Comparison of ENCODE assay signal across 8 cellular contexts in the genomic region with DNA sequence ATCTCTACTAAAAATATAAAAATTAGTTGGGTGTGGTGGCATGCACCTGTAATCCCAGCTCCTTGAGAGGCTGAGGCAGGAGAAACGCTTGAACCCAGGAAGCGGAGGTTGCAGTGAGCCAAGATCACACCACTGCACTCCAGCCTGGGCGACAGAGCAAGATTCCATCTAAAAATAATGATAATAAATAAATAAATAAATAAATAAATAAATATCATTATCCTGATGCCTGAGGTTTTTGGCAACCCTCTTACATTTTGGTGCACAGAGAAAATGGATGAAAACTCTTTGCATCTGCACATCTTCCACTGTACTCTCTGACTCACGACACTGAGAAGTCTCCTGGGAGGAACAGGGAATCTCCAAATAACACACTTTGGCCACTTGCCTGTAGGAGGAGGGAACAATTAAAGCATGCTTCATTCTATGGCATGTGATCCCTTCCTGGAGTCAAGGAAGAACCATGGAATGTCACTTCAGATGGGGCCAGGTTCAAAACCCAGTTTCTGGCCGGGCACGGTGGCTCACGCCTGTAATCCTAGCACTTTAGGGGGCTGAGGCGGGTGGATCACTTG. TPM values are rescaled to one million over a fixed set of nuclear protein-coding genes. Genes with fewer than 3 reads are reported as not detected.
DNase-seq lines count a peak whose midpoint lies in the region; ATAC-seq and TF ChIP-seq lines count a peak whose summit lies in the region.
"Not testable (repeated sequence)": the region's sequence is repeated elsewhere in the genome, so short reads cannot be mapped to it uniquely, and the experiment has no call there.

No MANE protein-coding gene starts in this region.

- TF ChIP-seq RAD21 in HCT116 (IDR thresholded peaks at IDR 0.05; ENCODE audit: low read depth) = not testable (repeated sequence)

- H3K4me1 Mint-ChIP-seq in CD8-positive, alpha-beta T cell (ENCODE audit: low read depth) = peaks cover 81% of the 10 kb centered on the region
- H3K4me1 Mint-ChIP-seq in activated naive CD4-positive, alpha-beta T cell treated with anti-CD3 and anti-CD28 coated beads for 36 hours (ENCODE audit: low read depth) = peaks cover 72% of the 10 kb centered on the region

- not testable (repeated sequence) for BruUV-seq in HCT116 (replicated peaks; lab: Mats Ljungman, UMichigan)

- peaks cover 71% of the 10 kb centered on the region for H3K4me1 ChIP-seq in CD8-positive, alpha-beta T cell (ENCODE audit: insufficient read depth, low read length)
- peaks cover 10 to 19% of the 10 kb centered on the region in 2 experiments for H3K4me1 ChIP-seq in HCT116 (ENCODE audit: control insufficient read depth in 1 of 2, insufficient read depth in 2 of 2, low read length in 2 of 2)

- H3K4me2 ChIP-seq in HCT116 (ENCODE audit: low read length) = peak overlapping the region; percentile 25; the same call in 1 of the 2 replicates

- CTCF ChIA-PET in CD8-positive, alpha-beta T cell (lab: Charles Lee) = interaction anchor here (2.1 to 13.5 kb wide), 3 partner anchors 11 to 83 kb away, joined by 7 to 108 read pairs (median 13); partner anchors contain the start of gene RGS10
- CTCF ChIA-PET in HCT116 (lab: Charles Lee) = interaction anchor here (2.3 kb wide), 1 partner anchor 14 kb away, joined by 10 read pairs; the partner anchor contains the start of gene RGS10
- CTCF ChIA-PET in activated naive CD4-positive, alpha-beta T cell treated with anti-CD3 and anti-CD28 coated beads for 36 hours (lab: Charles Lee) = interaction anchor here (0.8 to 2.3 kb wide), 4 partner anchors 10 to 329 kb away, joined by 5 to 18 read pairs (median 6); no protein-coding TSS in a partner anchor

- H3K36me3 ChIP-seq in CD8-positive, alpha-beta T cell (ENCODE audit: insufficient read depth, low read length) = peaks cover 23% of the 10 kb centered on the region
- H3K36me3 ChIP-seq in HCT116 (ENCODE audit: control insufficient read depth in 1 of 2, insufficient read depth in 2 of 2, low read length in 2 of 2) = peaks cover 0 to 22% of the 10 kb centered on the region in 2 experiments; a peak in 1 of 4 replicates

- H3K36me3 Mint-ChIP-seq in CD8-positive, alpha-beta T cell = peaks cover 66% of the 10 kb centered on the region
- peaks cover 40% of the 10 kb centered on the region for H3K36me3 Mint-ChIP-seq in activated naive CD4-positive, alpha-beta T cell treated with anti-CD3 and anti-CD28 coated beads for 36 hours (ENCODE audit: low read depth)

- H3K79me2 ChIP-seq in HCT116 (ENCODE audit: insufficient read depth, low read length) = peaks cover 60% of the 10 kb centered on the region

- not testable (repeated sequence) for H3K27me3 Mint-ChIP-seq in CD8-positive, alpha-beta T cell (ENCODE audit: low read depth); activated naive CD4-positive, alpha-beta T cell treated with anti-CD3 and anti-CD28 coated beads for 36 hours (ENCODE audit: low read depth)

- not testable (repeated sequence) for H3K27ac ChIP-seq in CD8-positive, alpha-beta T cell (ENCODE audit: low read depth, low read length); HCT116 (ENCODE audit: low read depth, low read length)

- not testable (repeated sequence) for H3K4me3 ChIP-seq in CD8-positive, alpha-beta T cell (ENCODE audit: low read depth, low read length); HCT116 (replicated peaks in 1 of 2; ENCODE audit: low read depth in 1 of 2, low read length in 2 of 2); cardiac fibroblast (replicated peaks in 1 of 2; ENCODE audit: low read depth in 2 of 2, low read length in 2 of 2); fibroblast of villous mesenchyme (ENCODE audit: low read depth, low read length); skeletal muscle cell (ENCODE audit: low read depth, low read length)

- not testable (repeated sequence) for H3K27me3 ChIP-seq in CD8-positive, alpha-beta T cell (ENCODE audit: insufficient read depth, low read length); HCT116 (ENCODE audit: insufficient read depth, low read length)

- DNase-seq in ACHN (peak; percentile 24), NCI-H446 treated with DMSO at 0.1 percent for 48 hours (lab: John Stamatoyannopoulos, UW) (peak; percentile 34), cardiac fibroblast (ENCODE audit: low read depth in 2 of 2) (peak; percentile 88 to 97), fibroblast of villous mesenchyme (ENCODE audit: low read depth) (peak; percentile 71), skeletal muscle cell (ENCODE audit: low read depth) (peak; percentile 85)
- DNase-seq in CD8-positive, alpha-beta T cell; HCT116 (ENCODE audit: low read depth, low spot score); activated naive CD4-positive, alpha-beta T cell treated with anti-CD3 and anti-CD28 coated beads for 36 hours: not testable (repeated sequence)

- H3K9me3 Mint-ChIP-seq in CD8-positive, alpha-beta T cell; activated naive CD4-positive, alpha-beta T cell treated with anti-CD3 and anti-CD28 coated beads for 36 hours: not testable (repeated sequence)

- not testable (repeated sequence) for H3K4me3 Mint-ChIP-seq in CD8-positive, alpha-beta T cell; activated naive CD4-positive, alpha-beta T cell treated with anti-CD3 and anti-CD28 coated beads for 36 hours

- in situ Hi-C loops in ACHN (cut with HindIII; ENCODE audit: low pct_ligation_motif_present, low pct_unique_long_range_greater_than_20kb, low sequenced_read_pairs) = not testable (repeated sequence)

- not testable (repeated sequence) for ATAC-seq in CD8-positive, alpha-beta T cell
- ATAC-seq in HCT116 = peak; percentile 49; the same call in 1 of the 2 replicates

- H3K27ac Mint-ChIP-seq in CD8-positive, alpha-beta T cell = peak overlapping the region; percentile 73
- peak overlapping the region; percentile 14 for H3K27ac Mint-ChIP-seq in activated naive CD4-positive, alpha-beta T cell treated with anti-CD3 and anti-CD28 coated beads for 36 hours

- not testable (repeated sequence) for H3K9me2 ChIP-seq in HCT116 (ENCODE audit: insufficient read depth)

- H2AFZ ChIP-seq in HCT116 (ENCODE audit: low read depth, low read length, poor library complexity, severe bottlenecking) = not testable (repeated sequence)

- RAD21 ChIA-PET in HCT116 (lab: Charles Lee; ENCODE audit: low non-redundant PET in 1 of 2, low total read pairs in 2 of 2, uncharacterized antibody in 2 of 2, unreplicated experiment in 2 of 2) = not testable (repeated sequence)

- intact Hi-C loops in CD8-positive, alpha-beta T cell (cut with DNase I, micrococcal nuclease); HCT116 (cut with micrococcal nuclease); activated naive CD4-positive, alpha-beta T cell treated with anti-CD3 and anti-CD28 coated beads for 36 hours (cut with micrococcal nuclease): not testable (repeated sequence)

- not testable (repeated sequence) for TF ChIP-seq CTCF in CD8-positive, alpha-beta T cell (IDR thresholded peaks at IDR 0.05); HCT116 (IDR thresholded peaks at IDR 0.05 in 2 of 3, conservative IDR thresholded peaks at IDR 0.05 in 1 of 3; ENCODE audit: borderline replicate concordance in 1 of 3, insufficient read depth in 1 of 3, low read depth in 2 of 3, low read length in 2 of 3); cardiac fibroblast (IDR thresholded peaks at IDR 0.05; ENCODE audit: low read depth, low read length); fibroblast of villous mesenchyme (IDR thresholded peaks at IDR 0.05; ENCODE audit: insufficient read depth, low read depth, low read length)

- not testable (repeated sequence) for H4K20me1 ChIP-seq in HCT116 (ENCODE audit: insufficient read depth)

- H3K9ac ChIP-seq in HCT116 (ENCODE audit: low read length) = not testable (repeated sequence)

- not testable (repeated sequence) for H3K9me3 ChIP-seq in CD8-positive, alpha-beta T cell (ENCODE audit: low read length); HCT116 (ENCODE audit: control insufficient read depth in 1 of 2, insufficient read depth in 1 of 2, low read depth in 1 of 2, low read length in 2 of 2)

- not testable (repeated sequence) for TF ChIP-seq POLR2A in HCT116 (IDR thresholded peaks at IDR 0.05; ENCODE audit: borderline replicate concordance, extremely low read depth, insufficient read depth, insufficient read length)

- POLR2A ChIA-PET in CD8-positive, alpha-beta T cell (lab: Charles Lee) = interaction anchor here (1.0 to 6.2 kb wide), 3 partner anchors 9 to 14 kb away, joined by 3 to 43 read pairs (median 8); partner anchors contain the start of gene RGS10
- POLR2A ChIA-PET in HCT116 (lab: Charles Lee) = interaction anchor here (1.0 kb wide), 1 partner anchor 14 kb away, joined by 3 read pairs; the partner anchor contains the start of gene RGS10

TF ChIP-seq in HCT116, 20 proteins besides CTCF, POLR2A, EP300 and RAD21:
- TF ChIP-seq CBX3 (IDR thresholded peaks at IDR 0.05; ENCODE audit: low read depth) = 0 out of 2 replicates have a peak, but pooled peaks have one; percentile 34
- TF ChIP-seq, protein P1, sequence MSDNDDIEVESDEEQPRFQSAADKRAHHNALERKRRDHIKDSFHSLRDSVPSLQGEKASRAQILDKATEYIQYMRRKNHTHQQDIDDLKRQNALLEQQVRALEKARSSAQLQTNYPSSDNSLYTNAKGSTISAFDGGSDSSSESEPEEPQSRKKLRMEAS (IDR thresholded peaks at IDR 0.05) = 0 out of 2 replicates have a peak, but pooled peaks have one; percentile 50

RNA-seq across cellular contexts. Expression of gene RGS10, which starts 13.8 kb away (rescaled TPM):
- total RNA-seq in CD8-positive, alpha-beta T cell = 100 to 1,000 TPM; 145 to 152 TPM
- total RNA-seq in HCT116 (2021; ENCODE audit: unreplicated experiment) = 96.7 TPM
- polyA plus RNA-seq in HCT116 (2012) = 70.0 and 88.2 TPM in 2 replicates
- 100 to 1,000 TPM; 234 to 240 TPM for total RNA-seq in activated naive CD4-positive, alpha-beta T cell treated with anti-CD3 and anti-CD28 coated beads for 36 hours
- total RNA-seq in fibroblast of villous mesenchyme = 35.4 and 50.9 TPM in 2 replicates
